Comparison of ENCODE assay signal across 11 cellular contexts in genomic region chr10:125085281-125085680, GRCh38.
DNase-seq lines count a peak whose midpoint lies in the region; ATAC-seq and TF ChIP-seq lines count a peak whose summit lies in the region.
"Had no signal": no experiment of that assay in that cellular context is flagged by ENCODE, and none has a peak within 500 bp of the region (broad histone marks: within the 10 kb centered on the region; RNA-seq: fewer than 3 reads in every experiment).

No MANE protein-coding gene starts in this region.

- peaks cover 6% of the 10 kb centered on the region for H3K4me1 Mint-ChIP-seq in dendritic cell treated with granulocyte-macrophage colony-stimulating factor and Interleukin-4, amounts not matched to agents 40 ng/mL and 50 ng/mL, for 4 days (ENCODE audit: low read depth)
- H3K4me1 Mint-ChIP-seq in mesothelial cell of epicardium (peaks cover 36% of the 10 kb centered on the region), type B pancreatic cell (ENCODE audit: unreplicated experiment) (peaks cover 48% of the 10 kb centered on the region)

- peak; percentile 26 for DNase-seq in NCI-H2227 (lab: John Stamatoyannopoulos, UW; ENCODE audit: unreplicated experiment)
- DNase-seq in NCI-H2227 treated with DMSO at 0.1 percent for 48 hours (lab: John Stamatoyannopoulos, UW) = no peak
- DNase-seq in mesothelial cell of epicardium (ENCODE audit: low spot score in 2 of 2, unreplicated experiment in 2 of 2) = no peak
- DNase-seq in type B pancreatic cell (ENCODE audit: extremely low spot score, unreplicated experiment) = no peak
- DNase-seq in middle frontal gyrus (ENCODE audit: extremely low spot score, low spot score) = no peak
- DNase-seq in NCI-H1417 treated with DMSO at 0.1 percent for 48 hours (lab: John Stamatoyannopoulos, UW) = no peak
- DNase-seq: activated CD4-positive, CD25-positive, alpha-beta regulatory T cell had no signal

- H3K4me3 Mint-ChIP-seq in dendritic cell treated with granulocyte-macrophage colony-stimulating factor and Interleukin-4, amounts not matched to agents 40 ng/mL and 50 ng/mL, for 4 days = no peak overlapping the region
- H3K4me3 Mint-ChIP-seq in mesothelial cell of epicardium = no peak overlapping the region
- no peak overlapping the region for H3K4me3 Mint-ChIP-seq in type B pancreatic cell
- H3K4me3 Mint-ChIP-seq: neural progenitor cell had no signal

- no peak for ATAC-seq in GM18517 (IDR thresholded peaks at IDR 0.05; ENCODE audit: unreplicated experiment)

- peak overlapping the region; percentile 53 for H3K27ac Mint-ChIP-seq in dendritic cell treated with granulocyte-macrophage colony-stimulating factor and Interleukin-4, amounts not matched to agents 40 ng/mL and 50 ng/mL, for 4 days
- H3K27ac Mint-ChIP-seq in mesothelial cell of epicardium = peak overlapping the region; percentile 84
- peak overlapping the region; percentile 86 for H3K27ac Mint-ChIP-seq in type B pancreatic cell
- H3K27ac Mint-ChIP-seq: activated T-helper 2 cell treated with anti-CD3 and anti-CD28 coated beads, Interferon-gamma antibody, Interleukin-2, Interleukin-4, amounts not matched to agents 10 μg/mL and 5 μg/mL and 100 μg/mL, durations not matched to agents 14 hours and 24 hours and 36 hours had no signal

- intact Hi-C loops in dendritic cell treated with granulocyte-macrophage colony-stimulating factor and Interleukin-4, amounts not matched to agents 40 ng/mL and 50 ng/mL, for 4 days (cut with micrococcal nuclease) = no loop called here

- TF ChIP-seq CTCF in mesothelial cell of epicardium (IDR thresholded peaks at IDR 0.05; ENCODE audit: unreplicated experiment) (no peak), type B pancreatic cell (conservative IDR thresholded peaks at IDR 0.05) (no peak)

- H3K27me3 Mint-ChIP-seq in dendritic cell treated with granulocyte-macrophage colony-stimulating factor and Interleukin-4, amounts not matched to agents 40 ng/mL and 50 ng/mL, for 4 days = no peaks in the 10 kb centered on the region
- H3K27me3 Mint-ChIP-seq in mesothelial cell of epicardium (ENCODE audit: low read depth) = no peaks in the 10 kb centered on the region
- no peaks in the 10 kb centered on the region for H3K27me3 Mint-ChIP-seq in type B pancreatic cell

- peaks cover 89% of the 10 kb centered on the region for H3K36me3 Mint-ChIP-seq in dendritic cell treated with granulocyte-macrophage colony-stimulating factor and Interleukin-4, amounts not matched to agents 40 ng/mL and 50 ng/mL, for 4 days (ENCODE audit: low read depth)
- H3K36me3 Mint-ChIP-seq in mesothelial cell of epicardium = peaks cover 26% of the 10 kb centered on the region
- H3K36me3 Mint-ChIP-seq in type B pancreatic cell = peaks cover 35% of the 10 kb centered on the region

- no peaks in the 10 kb centered on the region for H3K9me3 Mint-ChIP-seq in dendritic cell treated with granulocyte-macrophage colony-stimulating factor and Interleukin-4, amounts not matched to agents 40 ng/mL and 50 ng/mL, for 4 days
- H3K9me3 Mint-ChIP-seq in mesothelial cell of epicardium (no peaks in the 10 kb centered on the region), type B pancreatic cell (no peaks in the 10 kb centered on the region)
- H3K9me3 Mint-ChIP-seq: activated T-helper 2 cell treated with anti-CD3 and anti-CD28 coated beads, Interferon-gamma antibody, Interleukin-2, Interleukin-4, amounts not matched to agents 10 μg/mL and 5 μg/mL and 100 μg/mL, durations not matched to agents 14 hours and 24 hours and 36 hours; neural progenitor cell had no signal
